18 cellular contexts compared by ENCODE assay signal in genomic region chr7:45653209-45653907, GRCh38.
"Had no signal": no experiment of that assay in that cellular context is flagged by ENCODE, and none has a peak within 500 bp of the region (broad histone marks: within the 10 kb centered on the region; RNA-seq: fewer than 3 reads in every experiment).

No MANE protein-coding gene starts in this region.

- H3K79me2 ChIP-seq: hepatocyte had no signal

- H3K4me1 ChIP-seq: psoas muscle, spleen, transverse colon had no signal

- H3K27ac ChIP-seq: dorsolateral prefrontal cortex, hepatocyte, psoas muscle, spleen, thoracic aorta, transverse colon had no signal

- H3K27me3 ChIP-seq: dorsolateral prefrontal cortex, hepatocyte, spleen, transverse colon had no signal

- DNase-seq: cortex of kidney; dorsolateral prefrontal cortex; effector CD8-positive, alpha-beta T cell; foreskin melanocyte; head of caudate nucleus; mammary epithelial cell; occipital lobe; psoas muscle; retina; spleen; stimulated activated CD4-positive, alpha-beta T cell treated with anti-CD3 and anti-CD28 coated beads, Interleukin-2, amount 100 ng/mL, for 24 hours; stimulated activated CD4-positive, alpha-beta T cell treated with anti-CD3 and anti-CD28 coated beads, Interleukin-4, amount 100 ng/mL, for 4 hours; stimulated activated naive B cell treated with anti-CD40 and anti-IgM and Interleukin-4, amounts not matched to agents 10 μg/mL and 1 μg/mL and 100 μg/mL, for 72 hours; stimulated activated naive CD8-positive, alpha-beta T cell treated with anti-CD3 and anti-CD28 coated beads, Interleukin-15, amount 100 ng/mL, for 72 hours; substantia nigra; transverse colon had no signal

- H3K9me3 ChIP-seq: psoas muscle, spleen, thoracic aorta, transverse colon had no signal

- H3K4me2 ChIP-seq: hepatocyte had no signal

- H3K36me3 ChIP-seq: spleen, thoracic aorta, transverse colon had no signal

- H3K4me3 ChIP-seq: dorsolateral prefrontal cortex, hepatocyte, psoas muscle, spleen, thoracic aorta, transverse colon had no signal

- H2AFZ ChIP-seq: hepatocyte had no signal
